In the genomic region with DNA sequence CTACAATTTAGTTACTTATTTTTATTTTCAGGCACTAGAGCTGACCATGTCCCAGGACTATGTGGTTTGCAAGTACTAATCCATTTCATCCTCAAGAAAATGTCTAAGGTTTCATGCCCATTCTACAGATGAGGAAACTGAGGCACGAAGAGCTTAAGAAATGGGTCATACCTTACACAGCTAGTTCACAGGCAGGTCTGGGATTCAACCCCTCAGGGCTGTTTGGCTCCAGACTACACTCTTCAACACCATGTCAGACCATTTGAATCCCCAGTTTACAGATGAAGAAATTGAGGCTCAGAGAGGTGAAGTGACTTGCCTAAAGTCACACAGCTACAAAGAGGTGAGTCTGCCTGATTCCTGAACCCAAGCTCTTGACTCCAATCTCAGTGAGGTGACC, we compare ENCODE assay signal across 19 cellular contexts.
DNase-seq lines count a peak whose midpoint lies in the region; FAIRE-seq and TF ChIP-seq lines count a peak whose summit lies in the region.
"Had no signal": no experiment of that assay in that cellular context is flagged by ENCODE, and none has a peak within 500 bp of the region (broad histone marks: within the 10 kb centered on the region; RNA-seq: fewer than 3 reads in every experiment).

No MANE protein-coding gene starts in this region.

- H3K23me2 ChIP-seq in H1 (ENCODE audit: low read depth, low read length): no peaks in the 10 kb centered on the region

- H3K27ac Mint-ChIP-seq in immature natural killer cell: no peak overlapping the region
- H3K27ac Mint-ChIP-seq: B cell; CD8-positive, alpha-beta T cell had no signal

- H3K36me3 Mint-ChIP-seq in immature natural killer cell: peaks cover 5 to 12% (median 9%) of the 10 kb centered on the region in 3 donors

- POLR2A ChIA-PET in HEK293 (lab: Yijun Ruan, JAX) (no interaction called here), H1 (lab: Charles Lee; ENCODE audit: partially characterized antibody) (no interaction called here)

- H2AFZ ChIP-seq in H1 (ENCODE audit: low read length): no peak overlapping the region
- H2AFZ ChIP-seq: GM23248 had no signal

- no peak overlapping the region for H2BK5ac ChIP-seq in H1 (ENCODE audit: low read depth, low read length)

- no peak for TF ChIP-seq RAD21 in H1 (IDR thresholded peaks at IDR 0.05 in 1 of 2, conservative IDR thresholded peaks at IDR 0.05 in 1 of 2; ENCODE audit: low read depth in 2 of 2, low read length in 2 of 2)

- H3K36me3 ChIP-seq in HEK293 (ENCODE audit: control insufficient read depth in 2 of 2, insufficient read depth in 1 of 2, low read length in 2 of 2): no peaks in the 10 kb centered on the region
- H3K36me3 ChIP-seq in SJSA1: no peaks in the 10 kb centered on the region
- H3K36me3 ChIP-seq in H1 (ENCODE audit: control insufficient read depth in 2 of 4, insufficient read depth in 4 of 4, low read length in 3 of 4): no peaks in the 10 kb centered on the region
- H3K36me3 ChIP-seq: BLaER1 had no signal

- H3K4me3 Mint-ChIP-seq in immature natural killer cell: no peak overlapping the region
- H3K4me3 Mint-ChIP-seq: B cell; CD4-positive, CD25-positive, alpha-beta regulatory T cell; CD8-positive, alpha-beta T cell; H9; HFFc6 had no signal

- no peak for TF ChIP-seq EP300 in H1 (IDR thresholded peaks at IDR 0.05; ENCODE audit: borderline replicate concordance in 1 of 2, low read depth in 2 of 2, low read length in 2 of 2)

- H3K18ac ChIP-seq in H1 (ENCODE audit: extremely low read depth, low read length): no peak overlapping the region

- H2BK12ac ChIP-seq in H1 (ENCODE audit: low read depth, low read length): no peak overlapping the region

- no peak overlapping the region for H3K56ac ChIP-seq in H1 (replicated peaks; ENCODE audit: insufficient read length, low read depth, low read length)

- H3K27me3 ChIP-seq in SJSA1 (replicated peaks) (no peaks in the 10 kb centered on the region), H1 (replicated peaks in 1 of 4; ENCODE audit: control insufficient read depth in 3 of 4, extremely low read depth in 1 of 4, insufficient read depth in 3 of 4, low read length in 3 of 4) (no peaks in the 10 kb centered on the region)
- H3K27me3 ChIP-seq: BLaER1 had no signal

- no peak overlapping the region for H3K14ac ChIP-seq in H1 (ENCODE audit: insufficient read length)

- H2BK20ac ChIP-seq in H1 (ENCODE audit: low read length): no peak overlapping the region

- H3K4me2 ChIP-seq in H1 (ENCODE audit: insufficient read depth in 1 of 2, low read depth in 2 of 2, low read length in 2 of 2): no peak overlapping the region
- H3K4me2 ChIP-seq: BLaER1 had no signal

- no peaks in the 10 kb centered on the region for H3K79me2 ChIP-seq in H1 (ENCODE audit: control insufficient read depth in 1 of 2, insufficient read depth in 2 of 2, low read length in 2 of 2)

- H3K9ac ChIP-seq in H1 (replicated peaks in 1 of 4; ENCODE audit: extremely low read depth in 1 of 4, low read depth in 3 of 4, low read length in 3 of 4): no peak overlapping the region
- H3K9ac ChIP-seq: BLaER1, GM23248 had no signal

- DNase-seq in SJSA1 (ENCODE audit: low read depth in 1 of 2, low spot score in 2 of 2) (no peak), H1 (ENCODE audit: low read depth in 1 of 2, low spot score in 2 of 2) (no peak), D721Med (ENCODE audit: insufficient read length, low spot score) (no peak), coronary artery (ENCODE audit: low spot score) (no peak), immature natural killer cell (no peak)
- DNase-seq: CD4-positive, CD25-positive, alpha-beta regulatory T cell; CD8-positive, alpha-beta T cell; DMS 273 treated with DMSO at 0.1 percent for 48 hours; DMS79; GDM1; GM23248 had no signal

- H2BK120ac ChIP-seq in H1 (replicated peaks; ENCODE audit: low read depth, low read length): no peak overlapping the region

- H2BK15ac ChIP-seq in H1 (ENCODE audit: low read length): no peak overlapping the region

- H2AK5ac ChIP-seq in H1 (ENCODE audit: low read depth, low read length): no peak overlapping the region

- no peaks in the 10 kb centered on the region for H3K9me3 Mint-ChIP-seq in immature natural killer cell
- H3K9me3 Mint-ChIP-seq: CD4-positive, CD25-positive, alpha-beta regulatory T cell; CD8-positive, alpha-beta T cell; H9; HFFc6 had no signal

- H3K27ac ChIP-seq in HEK293 (ENCODE audit: extremely low read depth, low read depth, low read length) (no peak overlapping the region), SJSA1 (peak overlapping the region; percentile 93), H1 (ENCODE audit: low read depth, low read length) (no peak overlapping the region), coronary artery (no peak overlapping the region)
- H3K27ac ChIP-seq: BLaER1, C4-2B, GM23248 had no signal

- CTCF ChIA-PET in HEK293 (lab: Yijun Ruan, JAX): no interaction called here
- CTCF ChIA-PET in H1 (lab: Charles Lee; ENCODE audit: partially characterized antibody): interaction anchor here (2.1 kb wide), 1 partner anchor 122 kb away, joined by 5 read pairs; no protein-coding TSS in a partner anchor

- H3K79me1 ChIP-seq in H1 (ENCODE audit: low read depth, low read length): no peaks in the 10 kb centered on the region

- no peak for FAIRE-seq in H1 (lab: Jason Lieb, UNC)
- FAIRE-seq in D721Med (lab: Jason Lieb, UNC): no peak
- FAIRE-seq: GM12878 had no signal

- no peaks in the 10 kb centered on the region for H3K9me3 ChIP-seq in HEK293 (ENCODE audit: control insufficient read depth, insufficient read depth, low read depth, low read length)
- H3K9me3 ChIP-seq in SJSA1 (replicated peaks): no peaks in the 10 kb centered on the region
- no peaks in the 10 kb centered on the region for H3K9me3 ChIP-seq in H1 (ENCODE audit: insufficient read depth in 2 of 2, low read depth in 1 of 2, low read length in 1 of 2)
- H3K9me3 ChIP-seq: BLaER1, Caco-2 had no signal

- no peak for TF ChIP-seq POLR2A in H1 (IDR thresholded peaks at IDR 0.05; ENCODE audit: control extremely low read depth in 1 of 2, low read depth in 2 of 2, low read length in 2 of 2)

- peaks cover 0 to 4% (median 2%) of the 10 kb centered on the region in 3 donors for H3K27me3 Mint-ChIP-seq in immature natural killer cell (ENCODE audit: low read depth in 3 of 3)
- H3K27me3 Mint-ChIP-seq: B cell; CD4-positive, CD25-positive, alpha-beta regulatory T cell had no signal

- H3K4ac ChIP-seq in H1 (replicated peaks; ENCODE audit: insufficient read length, low read depth, low read length): no peak overlapping the region

- 86% methylated on average over 1 of the region's 1 CpG; no CpG with 5 or more reads in 1 of the 2 experiments for WGBS in H1 (ENCODE audit: extremely low coverage in 1 of 2, insufficient coverage in 1 of 2, insufficient read length in 1 of 2, insufficient replicate concordance in 2 of 2, low coverage in 1 of 2, low lambda C conversion rate in 2 of 2, missing lambda C conversion rate in 1 of 2), 2 experiments

- TF ChIP-seq CTCF in HEK293 (tag by site-specific recombination; IDR thresholded peaks at IDR 0.05) (no peak), H1 (IDR thresholded peaks at IDR 0.05; ENCODE audit: control extremely low read depth in 1 of 3, insufficient read depth in 1 of 3, low read depth in 1 of 3, low read length in 3 of 3) (no peak), D721Med (IDR thresholded peaks at IDR 0.05; ENCODE audit: insufficient read depth, missing control alignments) (no peak), coronary artery (IDR thresholded peaks at IDR 0.05) (no peak)

- no peak overlapping the region for H4K8ac ChIP-seq in H1 (ENCODE audit: extremely low read depth, insufficient read depth, low read length)

- no peak overlapping the region for H3K23ac ChIP-seq in H1 (ENCODE audit: insufficient read length)

- no peak overlapping the region for H3K4me3 ChIP-seq in HEK293 (ENCODE audit: low read depth, low read length)
- H3K4me3 ChIP-seq in SJSA1: no peak overlapping the region
- H3K4me3 ChIP-seq in H1 (ENCODE audit: extremely low read depth in 1 of 4, insufficient read depth in 2 of 4, low read depth in 3 of 4, low read length in 4 of 4): no peak overlapping the region
- no peak overlapping the region for H3K4me3 ChIP-seq in coronary artery
- H3K4me3 ChIP-seq: BLaER1, GM12878, GM23248 had no signal

- H4K20me1 ChIP-seq in H1 (replicated peaks in 1 of 2; ENCODE audit: control insufficient read depth in 1 of 2, insufficient read depth in 2 of 2, low read length in 2 of 2): no peaks in the 10 kb centered on the region
- H4K20me1 ChIP-seq: BLaER1 had no signal

- no peaks in the 10 kb centered on the region for H3K4me1 Mint-ChIP-seq in immature natural killer cell
- H3K4me1 Mint-ChIP-seq: B cell had no signal

- H4K91ac ChIP-seq in H1 (replicated peaks; ENCODE audit: insufficient read length, low read length): no peak overlapping the region

- H3K4me1 ChIP-seq in HEK293 (ENCODE audit: control insufficient read depth, insufficient read depth, low read length) (no peaks in the 10 kb centered on the region), SJSA1 (replicated peaks) (peaks cover 62% of the 10 kb centered on the region), H1 (replicated peaks in 1 of 4; ENCODE audit: control insufficient read depth in 3 of 4, insufficient read depth in 4 of 4, low read length in 3 of 4) (peaks cover 2 to 13% (median 7%) of the 10 kb centered on the region in 4 experiments)

- H4K5ac ChIP-seq in H1 (ENCODE audit: insufficient read length, low read depth, low read length): no peak overlapping the region

TF ChIP-seq in HEK293, 187 proteins besides CTCF, POLR2A, EP300 and RAD21:
- TF ChIP-seq ZNF768 (tag by site-specific recombination; IDR thresholded peaks at IDR 0.05): 0 out of 2 replicates have a peak, but pooled peaks have one; percentile 54
- no peak for TF ChIP-seq ZNF23 (tag by site-specific recombination; IDR thresholded peaks at IDR 0.05; ENCODE audit: borderline replicate concordance)

TF ChIP-seq in H1, 55 proteins besides CTCF, POLR2A, EP300 and RAD21:
- TF ChIP-seq FOSL1 (IDR thresholded peaks at IDR 0.05; ENCODE audit: insufficient read depth, low read depth, low read length): no peak
- TF ChIP-seq KDM1A (IDR thresholded peaks at IDR 0.05; ENCODE audit: borderline replicate concordance, low read length): peak; percentile 93
